Comparison of ENCODE assay signal across 1 cellular context in the genomic region with DNA sequence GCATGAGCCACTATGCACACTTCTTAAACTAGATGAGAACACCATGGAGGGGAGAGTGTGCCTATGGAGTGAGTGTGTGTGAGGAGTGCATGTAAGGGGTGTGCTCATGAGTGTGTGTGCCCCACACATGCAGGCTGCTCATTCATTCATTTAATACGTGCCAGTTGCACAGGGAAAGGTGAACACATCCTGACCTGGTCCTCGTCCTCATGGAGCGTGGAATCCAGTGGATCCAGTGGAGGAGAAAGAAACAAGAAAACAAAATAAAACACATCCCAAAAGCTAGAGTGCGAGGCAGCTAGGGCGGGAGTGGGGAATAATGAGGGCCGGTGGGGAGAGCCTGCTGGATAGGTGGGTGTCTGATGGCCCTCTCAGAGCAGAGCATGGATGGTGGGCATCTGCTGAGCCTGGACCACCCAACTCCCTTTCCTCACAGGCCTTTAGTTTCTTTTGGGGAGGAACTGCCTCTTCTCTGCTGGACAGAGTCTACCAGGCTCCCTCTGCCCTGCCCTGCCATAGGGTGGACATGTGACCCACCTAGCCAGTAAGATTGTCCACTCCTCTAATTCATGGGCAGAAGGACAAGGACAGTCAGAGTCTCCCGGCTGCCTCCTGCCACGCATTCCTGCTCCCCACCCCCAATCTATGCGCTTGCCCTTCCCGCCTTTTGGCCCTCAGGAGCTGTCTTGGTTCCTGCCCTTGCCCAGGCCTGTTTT.
TF ChIP-seq lines count a peak whose summit lies in the region.

No MANE protein-coding gene starts in this region.

TF ChIP-seq in HepG2, 621 proteins besides CTCF, POLR2A, EP300 and RAD21 (continued from another document):
- no peak for TF ChIP-seq NFE2 (CRISPR knock-in tag; IDR thresholded peaks at IDR 0.05)
- no peak for TF ChIP-seq ZC3H4 (CRISPR knock-in tag; IDR thresholded peaks at IDR 0.05; ENCODE audit: borderline replicate concordance)
- no peak for TF ChIP-seq MEIS2 (CRISPR knock-in tag; IDR thresholded peaks at IDR 0.05)
- no peak for TF ChIP-seq ZNF326 (CRISPR knock-in tag; IDR thresholded peaks at IDR 0.05; ENCODE audit: borderline replicate concordance)
- TF ChIP-seq, protein P1, sequence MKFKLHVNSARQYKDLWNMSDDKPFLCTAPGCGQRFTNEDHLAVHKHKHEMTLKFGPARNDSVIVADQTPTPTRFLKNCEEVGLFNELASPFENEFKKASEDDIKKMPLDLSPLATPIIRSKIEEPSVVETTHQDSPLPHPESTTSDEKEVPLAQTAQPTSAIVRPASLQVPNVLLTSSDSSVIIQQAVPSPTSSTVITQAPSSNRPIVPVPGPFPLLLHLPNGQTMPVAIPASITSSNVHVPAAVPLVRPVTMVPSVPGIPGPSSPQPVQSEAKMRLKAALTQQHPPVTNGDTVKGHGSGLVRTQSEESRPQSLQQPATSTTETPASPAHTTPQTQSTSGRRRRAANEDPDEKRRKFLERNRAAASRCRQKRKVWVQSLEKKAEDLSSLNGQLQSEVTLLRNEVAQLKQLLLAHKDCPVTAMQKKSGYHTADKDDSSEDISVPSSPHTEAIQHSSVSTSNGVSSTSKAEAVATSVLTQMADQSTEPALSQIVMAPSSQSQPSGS (CRISPR knock-in tag; IDR thresholded peaks at IDR 0.05) = no peak
- no peak for TF ChIP-seq NR2C2 (CRISPR knock-in tag; IDR thresholded peaks at IDR 0.05; ENCODE audit: borderline replicate concordance)
- no peak for TF ChIP-seq ARHGAP35 (CRISPR knock-in tag; IDR thresholded peaks at IDR 0.05; ENCODE audit: borderline replicate concordance)
- no peak for TF ChIP-seq ZNF883 (CRISPR knock-in tag; IDR thresholded peaks at IDR 0.05; ENCODE audit: not compliant biosample characterization)
